In the genomic region with DNA sequence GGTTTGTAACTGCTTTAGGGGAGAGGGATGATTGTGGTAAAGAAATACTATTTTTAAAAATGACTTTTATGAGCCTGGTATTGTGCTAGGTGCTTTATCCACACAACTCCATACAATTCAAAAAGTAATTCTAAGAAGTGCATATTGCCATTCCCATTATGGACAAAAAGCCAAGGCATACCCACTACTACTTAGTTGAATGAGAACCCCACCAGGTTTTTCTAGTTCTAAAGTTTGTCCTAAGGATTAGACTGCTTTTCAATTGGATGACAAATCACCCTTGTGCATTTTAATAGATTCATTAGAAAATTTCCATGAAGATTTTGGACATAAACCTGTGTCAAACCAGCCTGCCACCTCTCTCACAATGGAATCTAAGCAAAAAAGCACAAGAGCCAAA, we compare ENCODE assay signal across 7 cellular contexts.
"Had no signal": no experiment of that assay in that cellular context is flagged by ENCODE, and none has a peak within 500 bp of the region (broad histone marks: within the 10 kb centered on the region; RNA-seq: fewer than 3 reads in every experiment).

No MANE protein-coding gene starts in this region.

- H3K9ac ChIP-seq: GM23248 had no signal

- H3K4me3 ChIP-seq: GM23248, K562 had no signal

- DNase-seq: GM23248, GOT3, H7, HCEC 1CT, IMR-90, KG1 had no signal

- H2AFZ ChIP-seq: GM23248 had no signal

- ATAC-seq: K562 had no signal

- H3K27ac ChIP-seq: GM23248 had no signal
